2 cellular contexts compared by ENCODE assay signal in the genomic region with DNA sequence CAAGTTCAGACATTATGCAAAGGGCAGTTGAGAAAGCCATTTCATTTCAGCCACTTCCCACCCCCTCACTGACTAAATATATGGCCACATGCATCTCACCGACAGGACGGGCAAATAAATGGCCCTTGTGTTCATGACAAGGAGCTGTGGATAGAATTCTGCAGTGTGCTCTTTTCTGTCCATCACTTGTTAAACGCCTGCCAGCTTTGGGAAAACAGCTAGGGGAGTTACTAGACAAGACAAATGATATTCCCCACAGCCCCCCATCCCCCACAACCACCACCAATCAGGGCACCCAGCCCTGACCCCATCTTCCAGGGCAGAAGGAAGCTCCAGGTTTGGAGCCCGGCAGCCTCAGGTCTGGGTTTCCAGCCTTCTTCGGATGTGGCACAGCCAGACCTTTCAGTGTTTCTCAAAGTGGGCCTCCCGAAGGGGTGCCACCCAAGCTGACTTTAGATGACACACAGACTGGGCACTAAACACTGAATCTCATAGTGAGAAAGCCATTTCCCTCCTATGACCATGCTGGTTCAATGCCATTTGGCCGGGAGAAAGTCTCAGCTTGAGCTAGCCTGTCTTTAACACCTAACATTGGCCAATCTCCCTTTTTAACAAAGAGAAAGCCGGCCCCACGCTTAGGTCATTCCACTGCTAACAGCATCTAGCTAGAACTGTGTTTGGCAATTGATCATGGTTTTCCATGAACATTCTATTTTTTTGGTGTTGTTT.
TF ChIP-seq lines count a peak whose summit lies in the region.

No MANE protein-coding gene starts in this region.

TF ChIP-seq in HEK293, 187 proteins besides CTCF, POLR2A, EP300 and RAD21:
- no peak for TF ChIP-seq ZNF311 (tag by site-specific recombination; IDR thresholded peaks at IDR 0.05; ENCODE audit: borderline replicate concordance)
- no peak for TF ChIP-seq BCL11B (tag by site-specific recombination; IDR thresholded peaks at IDR 0.05; ENCODE audit: low read depth)
- peak; percentile 26; the same call in 1 of the 2 replicates for TF ChIP-seq PRDM1 (tag by site-specific recombination; IDR thresholded peaks at IDR 0.05)
- TF ChIP-seq, protein P1, sequence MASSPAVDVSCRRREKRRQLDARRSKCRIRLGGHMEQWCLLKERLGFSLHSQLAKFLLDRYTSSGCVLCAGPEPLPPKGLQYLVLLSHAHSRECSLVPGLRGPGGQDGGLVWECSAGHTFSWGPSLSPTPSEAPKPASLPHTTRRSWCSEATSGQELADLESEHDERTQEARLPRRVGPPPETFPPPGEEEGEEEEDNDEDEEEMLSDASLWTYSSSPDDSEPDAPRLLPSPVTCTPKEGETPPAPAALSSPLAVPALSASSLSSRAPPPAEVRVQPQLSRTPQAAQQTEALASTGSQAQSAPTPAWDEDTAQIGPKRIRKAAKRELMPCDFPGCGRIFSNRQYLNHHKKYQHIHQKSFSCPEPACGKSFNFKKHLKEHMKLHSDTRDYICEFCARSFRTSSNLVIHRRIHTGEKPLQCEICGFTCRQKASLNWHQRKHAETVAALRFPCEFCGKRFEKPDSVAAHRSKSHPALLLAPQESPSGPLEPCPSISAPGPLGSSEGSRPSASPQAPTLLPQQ (tag by site-specific recombination; IDR thresholded peaks at IDR 0.05): 0 out of 2 replicates have a peak, but pooled peaks have one; percentile 16
- no peak for TF ChIP-seq ZNF658 (tag by site-specific recombination; IDR thresholded peaks at IDR 0.05)
- TF ChIP-seq, protein P2, sequence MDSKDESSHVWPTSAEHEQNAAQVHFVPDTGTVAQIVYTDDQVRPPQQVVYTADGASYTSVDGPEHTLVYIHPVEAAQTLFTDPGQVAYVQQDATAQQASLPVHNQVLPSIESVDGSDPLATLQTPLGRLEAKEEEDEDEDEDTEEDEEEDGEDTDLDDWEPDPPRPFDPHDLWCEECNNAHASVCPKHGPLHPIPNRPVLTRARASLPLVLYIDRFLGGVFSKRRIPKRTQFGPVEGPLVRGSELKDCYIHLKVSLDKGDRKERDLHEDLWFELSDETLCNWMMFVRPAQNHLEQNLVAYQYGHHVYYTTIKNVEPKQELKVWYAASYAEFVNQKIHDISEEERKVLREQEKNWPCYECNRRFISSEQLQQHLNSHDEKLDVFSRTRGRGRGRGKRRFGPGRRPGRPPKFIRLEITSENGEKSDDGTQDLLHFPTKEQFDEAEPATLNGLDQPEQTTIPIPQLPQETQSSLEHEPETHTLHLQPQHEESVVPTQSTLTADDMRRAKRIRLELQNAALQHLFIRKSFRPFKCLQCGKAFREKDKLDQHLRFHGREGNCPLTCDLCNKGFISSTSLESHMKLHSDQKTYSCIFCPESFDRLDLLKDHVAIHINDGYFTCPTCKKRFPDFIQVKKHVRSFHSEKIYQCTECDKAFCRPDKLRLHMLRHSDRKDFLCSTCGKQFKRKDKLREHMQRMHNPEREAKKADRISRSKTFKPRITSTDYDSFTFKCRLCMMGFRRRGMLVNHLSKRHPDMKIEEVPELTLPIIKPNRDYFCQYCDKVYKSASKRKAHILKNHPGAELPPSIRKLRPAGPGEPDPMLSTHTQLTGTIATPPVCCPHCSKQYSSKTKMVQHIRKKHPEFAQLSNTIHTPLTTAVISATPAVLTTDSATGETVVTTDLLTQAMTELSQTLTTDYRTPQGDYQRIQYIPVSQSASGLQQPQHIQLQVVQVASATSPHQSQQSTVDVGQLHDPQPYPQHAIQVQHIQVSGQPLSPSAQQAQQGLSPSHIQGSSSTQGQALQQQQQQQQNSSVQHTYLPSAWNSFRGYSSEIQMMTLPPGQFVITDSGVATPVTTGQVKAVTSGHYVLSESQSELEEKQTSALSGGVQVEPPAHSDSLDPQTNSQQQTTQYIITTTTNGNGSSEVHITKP (tag by site-specific recombination; IDR thresholded peaks at IDR 0.05): no peak
- TF ChIP-seq ZBTB1 (tag by site-specific recombination; IDR thresholded peaks at IDR 0.05): no peak
- TF ChIP-seq HOXD13 (CRISPR knock-in tag; IDR thresholded peaks at IDR 0.05; ENCODE audit: borderline replicate concordance): no peak

TF ChIP-seq in H1, 55 proteins besides CTCF, POLR2A, EP300 and RAD21:
- no peak for TF ChIP-seq RNF2 (IDR thresholded peaks at IDR 0.05; ENCODE audit: borderline replicate concordance, low read depth, low read length, missing control alignments, poor library complexity, severe bottlenecking)
- TF ChIP-seq CEBPB (IDR thresholded peaks at IDR 0.05; ENCODE audit: low read depth, low read length): no peak
- no peak for TF ChIP-seq PHF8 (conservative IDR thresholded peaks at IDR 0.05; ENCODE audit: low read depth, low read length)
- no peak for TF ChIP-seq CBX5 (IDR thresholded peaks at IDR 0.05; ENCODE audit: low read depth, low read length)
- TF ChIP-seq HDAC6 (IDR thresholded peaks at IDR 0.05; ENCODE audit: low read depth, low read length): no peak
- TF ChIP-seq TAF7 (optimal IDR thresholded peaks at IDR 0.05; ENCODE audit: borderline replicate concordance, low read depth, low read length): no peak
- TF ChIP-seq SP4 (IDR thresholded peaks at IDR 0.05; ENCODE audit: low read length): no peak
- no peak for TF ChIP-seq CREB1 (IDR thresholded peaks at IDR 0.05)
- no peak for TF ChIP-seq TAF1 (IDR thresholded peaks at IDR 0.05; ENCODE audit: low read depth, low read length)
- TF ChIP-seq TEAD4 (IDR thresholded peaks at IDR 0.05; ENCODE audit: low read depth, low read length): no peak
- TF ChIP-seq YY1 (IDR thresholded peaks at IDR 0.05; ENCODE audit: low read depth, low read length): no peak
- TF ChIP-seq POU5F1 (IDR thresholded peaks at IDR 0.05; ENCODE audit: low read depth, low read length): no peak
- TF ChIP-seq TCF12 (IDR thresholded peaks at IDR 0.05; ENCODE audit: low read depth, low read length): no peak
- TF ChIP-seq, protein P3, sequence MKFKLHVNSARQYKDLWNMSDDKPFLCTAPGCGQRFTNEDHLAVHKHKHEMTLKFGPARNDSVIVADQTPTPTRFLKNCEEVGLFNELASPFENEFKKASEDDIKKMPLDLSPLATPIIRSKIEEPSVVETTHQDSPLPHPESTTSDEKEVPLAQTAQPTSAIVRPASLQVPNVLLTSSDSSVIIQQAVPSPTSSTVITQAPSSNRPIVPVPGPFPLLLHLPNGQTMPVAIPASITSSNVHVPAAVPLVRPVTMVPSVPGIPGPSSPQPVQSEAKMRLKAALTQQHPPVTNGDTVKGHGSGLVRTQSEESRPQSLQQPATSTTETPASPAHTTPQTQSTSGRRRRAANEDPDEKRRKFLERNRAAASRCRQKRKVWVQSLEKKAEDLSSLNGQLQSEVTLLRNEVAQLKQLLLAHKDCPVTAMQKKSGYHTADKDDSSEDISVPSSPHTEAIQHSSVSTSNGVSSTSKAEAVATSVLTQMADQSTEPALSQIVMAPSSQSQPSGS (IDR thresholded peaks at IDR 0.05; ENCODE audit: low read length): no peak
- no peak for TF ChIP-seq NANOG (IDR thresholded peaks at IDR 0.05; ENCODE audit: insufficient read depth, low read depth, low read length, poor library complexity, severe bottlenecking)
TF ChIP-seq in H1: peak in this region for 0.
